In the genomic region with DNA sequence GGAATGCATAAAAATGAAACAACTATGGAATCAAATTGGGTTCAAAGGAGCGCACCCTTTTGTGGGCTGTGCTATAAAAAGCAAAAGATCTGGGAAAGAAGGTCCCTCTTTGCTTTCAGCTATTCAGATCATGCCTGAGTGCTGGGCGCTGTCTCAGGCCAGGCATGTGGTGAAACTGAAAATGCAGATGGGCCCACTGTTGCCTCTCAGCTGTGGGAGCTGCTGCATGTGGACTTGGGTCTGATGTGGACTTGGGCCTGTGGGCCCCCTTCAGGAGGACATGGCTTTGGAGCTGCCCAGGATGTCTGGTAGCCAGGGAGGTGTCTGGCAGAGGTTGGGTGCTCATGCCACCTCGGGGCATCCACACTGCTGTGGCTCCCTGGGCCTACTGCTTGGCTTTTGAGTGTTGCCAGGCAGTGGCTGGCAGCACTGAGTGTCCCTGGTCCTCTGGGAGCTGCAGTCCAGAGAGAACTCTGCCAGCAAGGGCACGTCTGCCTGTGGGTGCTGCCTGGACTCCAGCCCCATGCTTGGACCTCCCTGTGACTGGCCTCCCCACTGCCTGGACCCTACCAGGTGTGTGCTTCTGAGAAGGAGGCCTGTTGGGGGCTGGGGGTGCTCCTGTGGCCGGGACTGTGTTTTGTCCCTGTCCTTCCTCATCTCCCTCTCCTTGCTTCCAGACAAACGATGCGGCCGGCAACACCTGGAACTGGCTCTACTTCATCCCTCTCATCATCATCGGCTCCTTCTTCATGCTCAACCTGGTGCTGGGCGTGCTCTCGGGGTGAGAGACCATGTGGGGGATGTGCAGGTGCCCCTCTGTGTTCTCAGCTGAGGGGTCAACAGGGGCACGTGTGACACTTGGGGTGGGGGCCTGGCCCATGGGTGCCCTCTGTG, we compare ENCODE assay signal across 28 cellular contexts.
"Had no signal": no experiment of that assay in that cellular context is flagged by ENCODE, and none has a peak within 500 bp of the region (broad histone marks: within the 10 kb centered on the region; RNA-seq: fewer than 3 reads in every experiment).

No MANE protein-coding gene starts in this region.

- H3K9me3 ChIP-seq: ascending aorta, MG63, Peyer's patch had no signal

- H3K27me3 ChIP-seq: ascending aorta, cardiac muscle cell, MG63, Peyer's patch had no signal

- ATAC-seq: activated CD8-positive, alpha-beta T cell treated with anti-CD3 and anti-CD28 coated beads for 36 hours; activated T-cell treated with anti-CD3 and anti-CD28 coated beads, Interleukin-2, amount 50 U/mL, for 72 hours; activated T-helper 17 cell treated with anti-CD3 and anti-CD28 coated beads, Interleukin-2, amount 50 U/mL, for 72 hours; PC-3 had no signal

- DNase-seq: activated CD4-positive, alpha-beta T cell treated with anti-CD3 and anti-CD28 coated beads, Interleukin-2, amount 10 ng/mL, durations not matched to agents 24 days and 14 days; activated CD4-positive, alpha-beta T cell treated with anti-CD3 and anti-CD28 coated beads, Interleukin-2, amount 50 U/mL, for 4 hours; activated CD8-positive, alpha-beta T cell treated with anti-CD3 and anti-CD28 coated beads for 36 hours; activated effector memory CD4-positive, alpha-beta T cell treated with anti-CD3 and anti-CD28 coated beads, Interleukin-2, amount 50 U/mL, for 16 hours; activated naive CD4-positive, alpha-beta T cell treated with Interleukin-2 at 50 U/mL for 16 hours; activated naive CD8-positive, alpha-beta T cell treated with anti-CD3 and anti-CD28 coated beads, Interleukin-2, amount 10 ng/mL, durations not matched to agents 7 days and 5 days; activated T-cell treated with anti-CD3 and anti-CD28 coated beads, Interleukin-2, amount 50 U/mL, for 1 hour; activated T-cell treated with anti-CD3 and anti-CD28 coated beads, Interleukin-2, amount 50 U/mL, for 72 hours; amygdala; Kasumi-1; KBM-7; MG63; NCI-H1048; NCI-H1105 treated with DMSO at 0.1 percent for 48 hours; NCI-H1436; NCI-H1694 treated with DMSO at 0.1 percent for 48 hours; NCI-H2029; NCI-H2107; NCI-H2171; NCI-H510A; NCI-H526; NCI-H748 treated with DMSO at 0.1 percent for 48 hours; NK-92 treated with Interleukin-12 subunit alpha and Interleukin-12 subunit beta, amount 100 ng/mL, for 24 hours; PC-3; Peyer's patch had no signal

- H3K27ac ChIP-seq: ascending aorta, cardiac muscle cell, Peyer's patch had no signal

- H3K4me1 ChIP-seq: ascending aorta, Peyer's patch had no signal

- H3K36me3 ChIP-seq: ascending aorta, cardiac muscle cell, MG63, Peyer's patch had no signal

- H3K4me3 ChIP-seq: ascending aorta, cardiac muscle cell, MG63, Peyer's patch had no signal
